Comparison of ENCODE assay signal across 2 cellular contexts in the genomic region with DNA sequence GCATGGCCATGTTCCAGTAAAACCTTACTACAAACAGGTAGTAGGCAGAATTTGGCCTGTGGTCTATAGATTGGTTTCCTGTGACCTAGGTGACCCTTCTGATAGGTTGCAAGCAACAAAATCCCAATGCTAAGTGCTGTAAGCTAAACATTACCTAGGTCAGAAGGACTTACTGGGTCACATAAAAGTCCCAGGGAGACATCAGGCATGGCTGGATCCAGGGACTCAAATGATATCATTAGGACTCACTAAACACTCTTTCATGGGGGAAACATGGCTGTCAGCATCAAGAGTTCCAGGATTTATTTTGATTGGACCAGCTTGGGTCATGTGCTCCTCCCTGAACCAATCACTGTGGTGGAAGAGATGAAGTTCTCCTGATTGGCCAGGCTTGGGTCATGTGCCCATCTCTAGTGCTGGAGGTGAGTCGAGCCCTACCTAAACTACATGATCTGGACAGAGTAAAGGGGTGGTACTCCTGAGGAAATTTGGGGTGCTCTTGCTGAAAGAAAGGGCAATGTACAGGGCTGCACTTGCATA.
A peak's percentile ranks its signal among the peaks of the same experiment; 100 is the strongest.
TF ChIP-seq lines count a peak whose summit lies in the region.

No MANE protein-coding gene starts in this region.

TF ChIP-seq in HepG2, 621 proteins besides CTCF, POLR2A, EP300 and RAD21:
- TF ChIP-seq ZNF329 (CRISPR knock-in tag; IDR thresholded peaks at IDR 0.05; ENCODE audit: low read depth) = peak; percentile 97
- TF ChIP-seq ZNF264 (CRISPR knock-in tag; IDR thresholded peaks at IDR 0.05) = no peak
- TF ChIP-seq NFYB (CRISPR knock-in tag; IDR thresholded peaks at IDR 0.05) = 0 out of 2 replicates have a peak, but pooled peaks have one; percentile 20
- TF ChIP-seq, protein P1, sequence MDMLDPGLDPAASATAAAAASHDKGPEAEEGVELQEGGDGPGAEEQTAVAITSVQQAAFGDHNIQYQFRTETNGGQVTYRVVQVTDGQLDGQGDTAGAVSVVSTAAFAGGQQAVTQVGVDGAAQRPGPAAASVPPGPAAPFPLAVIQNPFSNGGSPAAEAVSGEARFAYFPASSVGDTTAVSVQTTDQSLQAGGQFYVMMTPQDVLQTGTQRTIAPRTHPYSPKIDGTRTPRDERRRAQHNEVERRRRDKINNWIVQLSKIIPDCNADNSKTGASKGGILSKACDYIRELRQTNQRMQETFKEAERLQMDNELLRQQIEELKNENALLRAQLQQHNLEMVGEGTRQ (IDR thresholded peaks at IDR 0.05; ENCODE audit: low read depth, low read length) = peak; percentile 34; the same call in 1 of the 2 replicates
- TF ChIP-seq, protein P1 (CRISPR knock-in tag; IDR thresholded peaks at IDR 0.05; ENCODE audit: borderline replicate concordance) = peak; percentile 45; the same call in 1 of the 2 replicates
- TF ChIP-seq NFYC (CRISPR knock-in tag; IDR thresholded peaks at IDR 0.05) = peak; percentile 48; the same call in 1 of the 2 replicates

TF ChIP-seq in K562, 482 proteins besides CTCF, POLR2A, EP300 and RAD21:
- peak in 1 of 2 experiments; percentile 60; a peak in 1 of 3 replicates for TF ChIP-seq CBX3 (IDR thresholded peaks at IDR 0.05; ENCODE audit: borderline replicate concordance in 1 of 2, low read length in 2 of 2)
- TF ChIP-seq, protein P1 (CRISPR knock-in tag; IDR thresholded peaks at IDR 0.05) = peak; percentile 87
- peak; percentile 45 for TF ChIP-seq FOS (IDR thresholded peaks at IDR 0.05; ENCODE audit: extremely low read depth, insufficient read length)
- TF ChIP-seq NFYB (IDR thresholded peaks at IDR 0.05; ENCODE audit: extremely low read depth, insufficient read length) = peak; percentile 65
- no peak for TF ChIP-seq BCL6 (CRISPR knock-in tag; IDR thresholded peaks at IDR 0.05)
- no peak for TF ChIP-seq CHD2 (IDR thresholded peaks at IDR 0.05; ENCODE audit: low read depth, low read length)
- peak in 1 of 3 experiments; percentile 17 for TF ChIP-seq YY1 (IDR thresholded peaks at IDR 0.05; ENCODE audit: borderline replicate concordance in 1 of 3, control insufficient read depth in 1 of 3, extremely low read depth in 1 of 3, insufficient read depth in 3 of 3, insufficient read length in 1 of 3, insufficient replicate concordance in 2 of 3, low read depth in 1 of 3, low read length in 2 of 3)
- TF ChIP-seq CBFA2T2 (conservative IDR thresholded peaks at IDR 0.05) = peak; percentile 35; the same call in 1 of the 2 replicates
- peak; percentile 35 for TF ChIP-seq RBM25 (IDR thresholded peaks at IDR 0.05; ENCODE audit: low read depth, low read length, severe bottlenecking)
- TF ChIP-seq, protein P2, sequence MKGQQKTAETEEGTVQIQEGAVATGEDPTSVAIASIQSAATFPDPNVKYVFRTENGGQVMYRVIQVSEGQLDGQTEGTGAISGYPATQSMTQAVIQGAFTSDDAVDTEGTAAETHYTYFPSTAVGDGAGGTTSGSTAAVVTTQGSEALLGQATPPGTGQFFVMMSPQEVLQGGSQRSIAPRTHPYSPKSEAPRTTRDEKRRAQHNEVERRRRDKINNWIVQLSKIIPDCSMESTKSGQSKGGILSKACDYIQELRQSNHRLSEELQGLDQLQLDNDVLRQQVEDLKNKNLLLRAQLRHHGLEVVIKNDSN (CRISPR knock-in tag; IDR thresholded peaks at IDR 0.05) = peak; percentile 85
- peak; percentile 84 for TF ChIP-seq RAD51 (IDR thresholded peaks at IDR 0.05; ENCODE audit: borderline replicate concordance, low read depth)
- no peak for TF ChIP-seq ZNF785 (CRISPR knock-in tag; IDR thresholded peaks at IDR 0.05)
